In the genomic region with DNA sequence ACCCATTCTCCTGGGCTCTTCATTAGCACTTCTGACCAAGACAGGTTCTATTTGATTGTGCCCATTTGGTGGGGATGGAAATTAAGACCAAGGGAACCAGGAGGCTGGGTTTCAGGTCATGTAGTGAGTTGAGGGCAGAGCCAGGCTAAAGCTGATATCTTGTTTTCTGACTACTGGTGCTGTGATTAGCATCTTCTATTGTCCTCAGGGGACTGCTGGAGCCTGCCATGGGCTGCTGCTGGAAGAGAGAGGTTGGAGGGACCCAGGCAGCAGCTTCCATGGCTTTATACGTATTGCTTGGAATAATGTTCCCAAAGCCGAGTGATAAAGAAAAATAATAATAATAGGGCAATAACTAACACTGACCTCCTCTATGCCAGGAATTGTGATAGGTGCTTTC, we compare ENCODE assay signal across 18 cellular contexts.
A peak's percentile ranks its signal among the peaks of the same experiment; 100 is the strongest.
DNase-seq lines count a peak whose midpoint lies in the region; TF ChIP-seq lines count a peak whose summit lies in the region.
"Had no signal": no experiment of that assay in that cellular context is flagged by ENCODE, and none has a peak within 500 bp of the region (broad histone marks: within the 10 kb centered on the region; RNA-seq: fewer than 3 reads in every experiment).

No MANE protein-coding gene starts in this region.

- H3K27me3 ChIP-seq in SK-N-SH (ENCODE audit: insufficient read depth) (no peaks in the 10 kb centered on the region), tibial artery (no peaks in the 10 kb centered on the region)

- H3F3A ChIP-seq in SK-N-SH (replicated peaks; ENCODE audit: insufficient read depth): no peaks in the 10 kb centered on the region

- H3K27ac ChIP-seq in SK-N-SH (ENCODE audit: low read depth in 2 of 2, low read length in 1 of 2): peak overlapping the region in 1 of 2 experiments; percentile 78; a peak in 2 of 4 replicates
- peak overlapping the region; percentile 52 to 67 for H3K27ac ChIP-seq in coronary artery
- peak overlapping the region; percentile 52 to 63 for H3K27ac ChIP-seq in tibial artery
- H3K27ac ChIP-seq: RWPE1 had no signal

- no peak for TF ChIP-seq EP300 in SK-N-SH (IDR thresholded peaks at IDR 0.05; ENCODE audit: borderline replicate concordance in 1 of 2, low read depth in 1 of 2, low read length in 1 of 2)

- POLR2A ChIA-PET in SK-N-SH (lab: Yijun Ruan, JAX): interaction anchor here (0.7 to 1.7 kb wide), 2 partner anchors 29 to 63 kb away, joined by 4 to 5 read pairs; no protein-coding TSS in a partner anchor

- TF ChIP-seq CTCF in SK-N-SH (IDR thresholded peaks at IDR 0.05) (no peak), coronary artery (IDR thresholded peaks at IDR 0.05) (no peak), tibial artery (IDR thresholded peaks at IDR 0.05) (no peak)

- WGBS in SK-N-SH (ENCODE audit: low lambda C conversion rate): 97% methylated on average over 2 of the region's 2 CpGs

- H3K9me2 ChIP-seq in SK-N-SH: no peaks in the 10 kb centered on the region

- CTCF ChIA-PET in SK-N-SH (lab: Yijun Ruan, JAX): interaction anchor here (0.8 to 2.1 kb wide), 4 partner anchors 12 to 148 kb away, joined by 3 to 7 read pairs (median 3); no protein-coding TSS in a partner anchor

- no peaks in the 10 kb centered on the region for H3K9me3 ChIP-seq in SK-N-SH
- H3K9me3 ChIP-seq in tibial artery: no peaks in the 10 kb centered on the region

- peak; percentile 23 for DNase-seq in NCI-H2107 treated with DMSO at 0.1 percent for 48 hours (lab: John Stamatoyannopoulos, UW; ENCODE audit: unreplicated experiment)
- no peak for DNase-seq in NCI-H2107 (lab: John Stamatoyannopoulos, UW)
- DNase-seq in SK-N-SH: peak; percentile 45
- no peak for DNase-seq in coronary artery (ENCODE audit: low spot score)
- DNase-seq in tibial artery: no peak
- no peak for DNase-seq in NCI-H524 treated with DMSO at 0.1 percent for 48 hours (lab: John Stamatoyannopoulos, UW)
- no peak for DNase-seq in DMS114 treated with DMSO at 0.1 percent for 48 hours (lab: John Stamatoyannopoulos, UW; ENCODE audit: unreplicated experiment)
- no peak for DNase-seq in midbrain (lab: John Stamatoyannopoulos, UW)
- DNase-seq: 8988T; CD8-positive, alpha-beta T cell; KG1; NCI-H2029 treated with DMSO at 0.1 percent for 48 hours; NCI-H2227 treated with DMSO at 0.1 percent for 48 hours; NCI-H510A; NCI-H774; NK-92 treated with Interleukin-12 subunit alpha and Interleukin-12 subunit beta, amount 100 ng/mL, for 24 hours; SHP77 treated with DMSO at 0.1 percent for 48 hours had no signal

- H3K4me1 ChIP-seq in SK-N-SH (ENCODE audit: control insufficient read depth in 1 of 2, insufficient read depth in 2 of 2, low read depth in 1 of 2, low read length in 1 of 2) (peaks cover 0 to 53% of the 10 kb centered on the region in 2 experiments; a peak in 2 of 4 replicates), tibial artery (peaks cover 0 to 79% (median 31%) of the 10 kb centered on the region in 4 donors)

- no peak overlapping the region for H3K4me3 ChIP-seq in SK-N-SH (ENCODE audit: low read depth in 2 of 2, low read length in 1 of 2)
- no peak overlapping the region for H3K4me3 ChIP-seq in coronary artery
- H3K4me3 ChIP-seq in tibial artery: no peak overlapping the region

- H2AFZ ChIP-seq in SK-N-SH (ENCODE audit: low read depth): no peak overlapping the region

- H3K36me3 ChIP-seq in SK-N-SH (replicated peaks in 1 of 2; ENCODE audit: control insufficient read depth in 1 of 2, insufficient read depth in 2 of 2, low read length in 1 of 2) (no peaks in the 10 kb centered on the region), tibial artery (no peaks in the 10 kb centered on the region)

- no peak overlapping the region for H3K4me2 ChIP-seq in SK-N-SH

- no peak for TF ChIP-seq RAD21 in SK-N-SH (IDR thresholded peaks at IDR 0.05; ENCODE audit: low read length)

- no peak overlapping the region for H3K9ac ChIP-seq in SK-N-SH

- no peaks in the 10 kb centered on the region for H4K20me1 ChIP-seq in SK-N-SH (ENCODE audit: insufficient read depth)

- H3K79me2 ChIP-seq in SK-N-SH (ENCODE audit: insufficient read depth): no peaks in the 10 kb centered on the region

- intact Hi-C loops in tibial artery (cut with DNase I; ENCODE audit: low total_unique reads): no loop called here

TF ChIP-seq in SK-N-SH, 30 proteins besides CTCF, POLR2A, EP300 and RAD21:
- TF ChIP-seq RCOR1 (IDR thresholded peaks at IDR 0.05; ENCODE audit: low read length) (peak; percentile 28; the same call in 1 of the 2 replicates), YY1 (IDR thresholded peaks at IDR 0.05; ENCODE audit: low read depth) (no peak), TAF1 (IDR thresholded peaks at IDR 0.05; ENCODE audit: borderline replicate concordance, low read depth, low read length) (no peak), GATA2 (CRISPR knock-in tag; IDR thresholded peaks at IDR 0.05) (peak; percentile 62), NFIC (IDR thresholded peaks at IDR 0.05; ENCODE audit: borderline replicate concordance) (no peak)
- TF ChIP-seq, protein P1, sequence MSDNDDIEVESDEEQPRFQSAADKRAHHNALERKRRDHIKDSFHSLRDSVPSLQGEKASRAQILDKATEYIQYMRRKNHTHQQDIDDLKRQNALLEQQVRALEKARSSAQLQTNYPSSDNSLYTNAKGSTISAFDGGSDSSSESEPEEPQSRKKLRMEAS (IDR thresholded peaks at IDR 0.05; ENCODE audit: low read depth): no peak

Comparison
In these comparisons a context has a peak if more than half of its experiments do, and no peak if none do; other contexts are left out.
1. DNase-seq: peak in NCI-H2107 treated with DMSO at 0.1 percent for 48 hours (single experiment) and SK-N-SH (single experiment); none in NCI-H2107 (single experiment), coronary artery (single experiment), tibial artery (0 of 2), NCI-H524 treated with DMSO at 0.1 percent for 48 hours (single experiment), DMS114 treated with DMSO at 0.1 percent for 48 hours (single experiment) and midbrain (single experiment).